11 cellular contexts compared by ENCODE assay signal in genomic region chr22:24392218-24392931, GRCh38. TPM values are rescaled to one million over a fixed set of nuclear protein-coding genes. Genes with fewer than 3 reads are reported as not detected.
DNase-seq lines count a peak whose midpoint lies in the region; ATAC-seq and TF ChIP-seq lines count a peak whose summit lies in the region.
"Had no signal": no experiment of that assay in that cellular context is flagged by ENCODE, and none has a peak within 500 bp of the region (broad histone marks: within the 10 kb centered on the region; RNA-seq: fewer than 3 reads in every experiment).

No MANE protein-coding gene starts in this region.

- H3K4me3 Mint-ChIP-seq in activated T-helper 2 cell treated with anti-CD3 and anti-CD28 coated beads, Interferon-gamma antibody, Interleukin-2, Interleukin-4, amounts not matched to agents 10 μg/mL and 5 μg/mL and 100 μg/mL, durations not matched to agents 14 hours and 24 hours and 36 hours (ENCODE audit: low read depth): peak overlapping the region; percentile 13
- H3K4me3 Mint-ChIP-seq: CD4-positive, CD25-positive, alpha-beta regulatory T cell; stimulated activated naive CD8-positive, alpha-beta T cell treated with anti-CD3 and anti-CD28 coated beads, Interleukin-15, Interleukin-2, amounts not matched to agents 100 ng/mL and 50 ng/mL, for 24 hours had no signal

- no peak overlapping the region for H3K27ac Mint-ChIP-seq in activated T-helper 2 cell treated with anti-CD3 and anti-CD28 coated beads, Interferon-gamma antibody, Interleukin-2, Interleukin-4, amounts not matched to agents 10 μg/mL and 5 μg/mL and 100 μg/mL, durations not matched to agents 14 hours and 24 hours and 36 hours

- peaks cover 16% of the 10 kb centered on the region for H3K4me1 ChIP-seq in mucosa of descending colon (ENCODE audit: low read depth)

- no peaks in the 10 kb centered on the region for H3K36me3 ChIP-seq in mucosa of descending colon (ENCODE audit: low read depth)

- DNase-seq in AG10803 (ENCODE audit: low read depth): peak; percentile 39
- peak; percentile 27 for DNase-seq in GM04504 (ENCODE audit: low read depth)
- DNase-seq in activated T-helper 2 cell treated with anti-CD3 and anti-CD28 coated beads, Interferon-gamma antibody, Interleukin-2, Interleukin-4, amounts not matched to agents 10 μg/mL and 5 μg/mL and 100 μg/mL, durations not matched to agents 14 hours and 24 hours and 36 hours (ENCODE audit: low spot score): no peak
- no peak for DNase-seq in mucosa of descending colon
- no peak for DNase-seq in effector CD8-positive, alpha-beta T cell (lab: John Stamatoyannopoulos, UW)
- DNase-seq in DMS53 treated with DMSO at 0.1 percent for 48 hours (lab: John Stamatoyannopoulos, UW; ENCODE audit: unreplicated experiment): no peak
- DNase-seq: NCI-H2171 had no signal

- TF ChIP-seq CTCF in AG10803 (conservative IDR thresholded peaks at IDR 0.05; ENCODE audit: low read length) (no peak), mucosa of descending colon (IDR thresholded peaks at IDR 0.05) (no peak)

- no peaks in the 10 kb centered on the region for H3K27me3 Mint-ChIP-seq in activated T-helper 2 cell treated with anti-CD3 and anti-CD28 coated beads, Interferon-gamma antibody, Interleukin-2, Interleukin-4, amounts not matched to agents 10 μg/mL and 5 μg/mL and 100 μg/mL, durations not matched to agents 14 hours and 24 hours and 36 hours (ENCODE audit: low read depth)
- H3K27me3 Mint-ChIP-seq: CD4-positive, CD25-positive, alpha-beta regulatory T cell; stimulated activated naive CD8-positive, alpha-beta T cell treated with anti-CD3 and anti-CD28 coated beads, Interleukin-15, Interleukin-2, amounts not matched to agents 100 ng/mL and 50 ng/mL, for 24 hours had no signal

- no peaks in the 10 kb centered on the region for H3K9me3 ChIP-seq in mucosa of descending colon

- peaks cover 21% of the 10 kb centered on the region for H3K4me1 Mint-ChIP-seq in activated T-helper 2 cell treated with anti-CD3 and anti-CD28 coated beads, Interferon-gamma antibody, Interleukin-2, Interleukin-4, amounts not matched to agents 10 μg/mL and 5 μg/mL and 100 μg/mL, durations not matched to agents 14 hours and 24 hours and 36 hours (ENCODE audit: low read depth)

- no peak overlapping the region for H3K4me3 ChIP-seq in AG10803 (ENCODE audit: low read length)
- H3K4me3 ChIP-seq in mucosa of descending colon: no peak overlapping the region
- H3K4me3 ChIP-seq: coronary artery had no signal

- intact Hi-C loops in activated T-helper 2 cell treated with anti-CD3 and anti-CD28 coated beads, Interferon-gamma antibody, Interleukin-2, Interleukin-4, amounts not matched to agents 10 μg/mL and 5 μg/mL and 100 μg/mL, durations not matched to agents 14 hours and 24 hours and 36 hours (cut with micrococcal nuclease): no loop called here
- intact Hi-C loops in mucosa of descending colon (cut with DNase I, micrococcal nuclease): no loop called here

- ATAC-seq in mucosa of descending colon (peak; percentile 83), HG03439 (IDR thresholded peaks at IDR 0.05; ENCODE audit: unreplicated experiment) (no peak)

- peaks cover 34% of the 10 kb centered on the region for H3K36me3 Mint-ChIP-seq in activated T-helper 2 cell treated with anti-CD3 and anti-CD28 coated beads, Interferon-gamma antibody, Interleukin-2, Interleukin-4, amounts not matched to agents 10 μg/mL and 5 μg/mL and 100 μg/mL, durations not matched to agents 14 hours and 24 hours and 36 hours (ENCODE audit: low read depth)

- H3K9me3 Mint-ChIP-seq in activated T-helper 2 cell treated with anti-CD3 and anti-CD28 coated beads, Interferon-gamma antibody, Interleukin-2, Interleukin-4, amounts not matched to agents 10 μg/mL and 5 μg/mL and 100 μg/mL, durations not matched to agents 14 hours and 24 hours and 36 hours: no peaks in the 10 kb centered on the region
- H3K9me3 Mint-ChIP-seq: CD4-positive, CD25-positive, alpha-beta regulatory T cell; stimulated activated naive CD8-positive, alpha-beta T cell treated with anti-CD3 and anti-CD28 coated beads, Interleukin-15, Interleukin-2, amounts not matched to agents 100 ng/mL and 50 ng/mL, for 24 hours had no signal

RNA-seq across cellular contexts. Expression of gene ADORA2A, which starts 35.0 kb away (rescaled TPM):
- total RNA-seq in activated T-helper 2 cell treated with anti-CD3 and anti-CD28 coated beads, Interferon-gamma antibody, Interleukin-2, Interleukin-4, amounts not matched to agents 10 μg/mL and 5 μg/mL and 100 μg/mL, durations not matched to agents 14 hours and 24 hours and 36 hours: 20.2 and 23.8 TPM in 2 replicates
- total RNA-seq in mucosa of descending colon: 1 to 10 TPM; 2.1 to 4.0 (median 3.6) TPM

Comparison
In these comparisons a context has a peak if more than half of its experiments do, and no peak if none do; other contexts are left out.
1. DNase-seq: peak in AG10803 (single experiment) and GM04504 (single experiment); none in activated T-helper 2 cell treated with anti-CD3 and anti-CD28 coated beads, Interferon-gamma antibody, Interleukin-2, Interleukin-4, amounts not matched to agents 10 μg/mL and 5 μg/mL and 100 μg/mL, durations not matched to agents 14 hours and 24 hours and 36 hours (single experiment), mucosa of descending colon (0 of 3), effector CD8-positive, alpha-beta T cell (single experiment) and DMS53 treated with DMSO at 0.1 percent for 48 hours (single experiment).